Comparison of ENCODE assay signal across 11 cellular contexts in genomic region chr1:22969224-22969829, GRCh38. TPM values are rescaled to one million over a fixed set of nuclear protein-coding genes. Genes with fewer than 3 reads are reported as not detected.
A peak's percentile ranks its signal among the peaks of the same experiment; 100 is the strongest.
DNase-seq lines count a peak whose midpoint lies in the region; ATAC-seq, FAIRE-seq and TF ChIP-seq lines count a peak whose summit lies in the region.
"Had no signal": no experiment of that assay in that cellular context is flagged by ENCODE, and none has a peak within 500 bp of the region (broad histone marks: within the 10 kb centered on the region; RNA-seq: fewer than 3 reads in every experiment).

No MANE protein-coding gene starts in this region.

- TF ChIP-seq CTCF in A549 (IDR thresholded peaks at IDR 0.05) (no peak), LNCaP clone FGC (IDR thresholded peaks at IDR 0.05; ENCODE audit: control insufficient read depth, extremely low read depth, insufficient read depth) (no peak), RWPE2 (IDR thresholded peaks at IDR 0.05; ENCODE audit: poor library complexity, severe bottlenecking) (no peak), tibial artery (IDR thresholded peaks at IDR 0.05) (no peak)

- intact Hi-C loops in tibial artery (cut with DNase I; ENCODE audit: low total_unique reads): no loop called here

- no peak overlapping the region for H3K27ac Mint-ChIP-seq in activated T-cell treated with anti-CD3 and anti-CD28 coated beads, Interleukin-2, amount 50 U/mL, for 24 hours

- no peaks in the 10 kb centered on the region for H3K36me3 ChIP-seq in RWPE2 (ENCODE audit: low read depth)
- H3K36me3 ChIP-seq in tibial artery: no peaks in the 10 kb centered on the region
- H3K36me3 ChIP-seq: adrenal gland had no signal

- no peaks in the 10 kb centered on the region for H3K36me3 Mint-ChIP-seq in activated T-cell treated with anti-CD3 and anti-CD28 coated beads, Interleukin-2, amount 50 U/mL, for 24 hours (ENCODE audit: low read depth)

- peaks cover 3% of the 10 kb centered on the region for H3K27me3 ChIP-seq in RWPE2 (ENCODE audit: insufficient read depth, poor library complexity, severe bottlenecking)
- H3K27me3 ChIP-seq in tibial artery: peaks cover 0 to 75% of the 10 kb centered on the region in 2 donors
- H3K27me3 ChIP-seq: adrenal gland had no signal

- H3K4me3 ChIP-seq in A549 (no peak overlapping the region), LNCaP clone FGC (ENCODE audit: low read depth, low read length) (no peak overlapping the region), RWPE2 (ENCODE audit: severe bottlenecking) (no peak overlapping the region), tibial artery (no peak overlapping the region)
- H3K4me3 ChIP-seq: adrenal gland, lung had no signal

- TF ChIP-seq EP300 in A549 (IDR thresholded peaks at IDR 0.05): no peak

- 22% methylated on average over 6 of the region's 6 CpGs for WGBS in A549 (ENCODE audit: missing lambda C conversion rate)

- FAIRE-seq in A549 (lab: Jason Lieb, UNC): no peak

- TF ChIP-seq RAD21 in A549 (conservative IDR thresholded peaks at IDR 0.05 in 1 of 2, IDR thresholded peaks at IDR 0.05 in 1 of 2): no peak

- H3K27ac ChIP-seq in A549 (peak overlapping the region in 1 of 2 experiments; percentile 31; a peak in 2 of 6 replicates), RWPE2 (ENCODE audit: poor library complexity, severe bottlenecking) (no peak overlapping the region), tibial artery (no peak overlapping the region)
- H3K27ac ChIP-seq: adrenal gland had no signal

- POLR2A ChIA-PET in A549 (lab: Yijun Ruan, JAX): no interaction called here

- peak overlapping the region; percentile 42 for H3K4me2 ChIP-seq in A549

- no peaks in the 10 kb centered on the region; the same call in 2 of the 3 replicates for H3K4me1 ChIP-seq in A549
- peaks cover 5% of the 10 kb centered on the region for H3K4me1 ChIP-seq in RWPE2 (ENCODE audit: insufficient read depth, poor library complexity, severe bottlenecking)
- no peaks in the 10 kb centered on the region for H3K4me1 ChIP-seq in tibial artery
- H3K4me1 ChIP-seq: adrenal gland had no signal

- DNase-seq in A549 (ENCODE audit: low read depth in 1 of 2, low spot score in 1 of 2): peak in 1 of 2 experiments; percentile 24
- DNase-seq in LNCaP clone FGC (ENCODE audit: low read depth): peak; percentile 75
- no peak for DNase-seq in RWPE2 (ENCODE audit: low spot score)
- peak; percentile 31 for DNase-seq in glomerular endothelial cell (ENCODE audit: extremely low read depth, low read depth, low spot score)
- DNase-seq in activated T-cell treated with anti-CD3 and anti-CD28 coated beads, Interleukin-2, amount 50 U/mL, for 24 hours: no peak
- DNase-seq in tibial artery: no peak
- no peak for DNase-seq in NOMO-1 treated with dmso at 0.1 percent for 144 hours (lab: John Stamatoyannopoulos, UW; ENCODE audit: unreplicated experiment)
- DNase-seq in central memory CD4-positive, alpha-beta T cell: no peak

- H3K4me3 Mint-ChIP-seq in activated T-cell treated with anti-CD3 and anti-CD28 coated beads, Interleukin-2, amount 50 U/mL, for 24 hours: no peak overlapping the region

- H3K9me3 Mint-ChIP-seq in activated T-cell treated with anti-CD3 and anti-CD28 coated beads, Interleukin-2, amount 50 U/mL, for 24 hours: peaks cover 7% of the 10 kb centered on the region

- CTCF ChIA-PET in A549 (lab: Yijun Ruan, JAX): interaction anchor here (1.0 kb wide), 1 partner anchor 549 kb away, joined by 3 read pairs; no protein-coding TSS in a partner anchor

- ATAC-seq in A549 (peak; percentile 36 to 69; a peak in 4 of 6 replicates), RWPE2 (ENCODE audit: low read depth) (peak; percentile 77)

- TF ChIP-seq POLR2A in A549 (IDR thresholded peaks at IDR 0.05; ENCODE audit: low read length): no peak

- no peaks in the 10 kb centered on the region for H3K4me1 Mint-ChIP-seq in activated T-cell treated with anti-CD3 and anti-CD28 coated beads, Interleukin-2, amount 50 U/mL, for 24 hours (ENCODE audit: low read depth)

- H3K27me3 Mint-ChIP-seq in activated T-cell treated with anti-CD3 and anti-CD28 coated beads, Interleukin-2, amount 50 U/mL, for 24 hours: peaks cover 63% of the 10 kb centered on the region

- H3K9me3 ChIP-seq in A549 (no peaks in the 10 kb centered on the region), RWPE2 (ENCODE audit: severe bottlenecking) (no peaks in the 10 kb centered on the region), tibial artery (peaks cover 0 to 14% (median 13%) of the 10 kb centered on the region in 3 donors)

TF ChIP-seq in A549, 52 proteins besides CTCF, POLR2A, EP300 and RAD21 (continues in another document):
- TF ChIP-seq RCOR1 (IDR thresholded peaks at IDR 0.05; ENCODE audit: low read depth, low read length) (no peak), E2F6 (IDR thresholded peaks at IDR 0.05; ENCODE audit: borderline replicate concordance, low read depth) (no peak), ELK1 (IDR thresholded peaks at IDR 0.05; ENCODE audit: low read depth, low read length) (no peak), PBX3 (IDR thresholded peaks at IDR 0.05) (no peak), FOXS1 (CRISPR knock-in tag; IDR thresholded peaks at IDR 0.05) (no peak), ZC3H11A (IDR thresholded peaks at IDR 0.05) (no peak), KDM1A (IDR thresholded peaks at IDR 0.05; ENCODE audit: low read depth) (no peak), POLR2AphosphoS2 (conservative IDR thresholded peaks at IDR 0.05; ENCODE audit: low read length) (no peak)

RNA-seq across cellular contexts. Expression of gene LACTBL1, which starts 3.3 kb away (rescaled TPM):
- polyA plus RNA-seq in A549 (2011; rRNA removed) (not detected in 2 replicates), A549 (2017; fragmentation: RNase III; extraction: RNeasy Plus Mini Kit Qiagen cat#74134 plus additional on column Dnase treatment) (not detected in 3 replicates)
- not detected in 2 replicates for polyA plus RNA-seq in A549 (2012; cell fraction: cytosol; rRNA removed)
- polyA plus RNA-seq in A549 (2012; cell fraction: nucleus; rRNA removed): not detected in 2 replicates
- polyA minus RNA-seq in A549 (2011; rRNA and poly(A)+ RNA removed): not detected in 2 replicates
- not detected in 2 replicates for total RNA-seq in glomerular endothelial cell
- total RNA-seq: adrenal gland, lung had no signal
- polyA plus RNA-seq: adrenal gland, BJ, lung had no signal

RNA-seq across cellular contexts. Expression of gene TEX46, which starts 46.3 kb away (rescaled TPM):
- polyA plus RNA-seq in A549 (2011; rRNA removed): not detected in 2 replicates
- polyA plus RNA-seq in A549 (2012; cell fraction: cytosol; rRNA removed): not detected in 2 replicates
- polyA plus RNA-seq in A549 (2012; cell fraction: nucleus; rRNA removed): not detected in 2 replicates
- polyA plus RNA-seq in A549 (2017; fragmentation: RNase III; extraction: RNeasy Plus Mini Kit Qiagen cat#74134 plus additional on column Dnase treatment): not detected in 3 replicates
- polyA minus RNA-seq in A549 (2011; rRNA and poly(A)+ RNA removed): not detected in 2 replicates
- total RNA-seq in glomerular endothelial cell: not detected in 2 replicates
- total RNA-seq: adrenal gland, lung had no signal
- polyA plus RNA-seq: adrenal gland, BJ, lung had no signal

RNA-seq across cellular contexts. Expression of gene KDM1A, which starts 49.9 kb away (rescaled TPM):
- polyA plus RNA-seq in A549 (2011; rRNA removed) (71.8 and 80.3 TPM in 2 replicates), A549 (2017; fragmentation: RNase III; extraction: RNeasy Plus Mini Kit Qiagen cat#74134 plus additional on column Dnase treatment) (63.7 to 67.6 TPM (median 66.4 TPM) in 3 replicates)
- polyA plus RNA-seq in A549 (2012; cell fraction: cytosol; rRNA removed): 58.9 and 65.8 TPM in 2 replicates
- polyA plus RNA-seq in A549 (2012; cell fraction: nucleus; rRNA removed): 58.4 and 107 TPM in 2 replicates
- 81.8 and 87.9 TPM in 2 replicates for polyA minus RNA-seq in A549 (2011; rRNA and poly(A)+ RNA removed)
- 83.1 and 87.9 TPM in 2 replicates for total RNA-seq in glomerular endothelial cell

Comparison
In these comparisons a context has a peak if more than half of its experiments do, and no peak if none do; other contexts are left out.
1. DNase-seq: peak in LNCaP clone FGC (single experiment) and glomerular endothelial cell (single experiment); none in RWPE2 (single experiment), activated T-cell treated with anti-CD3 and anti-CD28 coated beads, Interleukin-2, amount 50 U/mL, for 24 hours (single experiment), tibial artery (0 of 2), NOMO-1 treated with dmso at 0.1 percent for 144 hours (single experiment) and central memory CD4-positive, alpha-beta T cell (single experiment).